In genomic region chr2:172434821-172435607, GRCh38 we compare ENCODE assay signal across 10 cellular contexts. TPM values are rescaled to one million over a fixed set of nuclear protein-coding genes. Genes with fewer than 3 reads are reported as not detected.
A peak's percentile ranks its signal among the peaks of the same experiment; 100 is the strongest.
DNase-seq lines count a peak whose midpoint lies in the region; ATAC-seq lines count a peak whose summit lies in the region.
"Had no signal": no experiment of that assay in that cellular context is flagged by ENCODE, and none has a peak within 500 bp of the region (broad histone marks: within the 10 kb centered on the region; RNA-seq: fewer than 3 reads in every experiment).

No MANE protein-coding gene starts in this region.

- no peak overlapping the region for H3K23ac ChIP-seq in mesenchymal stem cell (ENCODE audit: low read length in 2 of 2)

- no peak overlapping the region for H2BK15ac ChIP-seq in mesenchymal stem cell (ENCODE audit: low read depth, poor library complexity, severe bottlenecking)

- no peak overlapping the region for H2BK120ac ChIP-seq in mesenchymal stem cell (ENCODE audit: low read depth, low read length)

- DNase-seq in NCI-H146 (lab: John Stamatoyannopoulos, UW) (peak; percentile 6), NCI-H146 treated with DMSO at 0.1 percent for 48 hours (lab: John Stamatoyannopoulos, UW; ENCODE audit: unreplicated experiment) (no peak), mesenchymal stem cell (peak; percentile 43)
- peak; percentile 85 for DNase-seq in Jurkat, Clone E6-1 (ENCODE audit: low read depth, low spot score)
- peak; percentile 37 for DNase-seq in activated CD4-positive, alpha-beta T cell treated with anti-CD3 and anti-CD28 coated beads, Interleukin-2, amount 50 U/mL, for 1 hour
- DNase-seq: 8988T, NCI-H1436 treated with DMSO at 0.1 percent for 48 hours had no signal

- WGBS in mesenchymal stem cell: 61% methylated on average over 5 of the region's 5 CpGs

- H2BK12ac ChIP-seq in mesenchymal stem cell (ENCODE audit: low read length in 2 of 2): no peak overlapping the region

- H4K8ac ChIP-seq in mesenchymal stem cell (ENCODE audit: low read length): no peak overlapping the region

- no peak overlapping the region for H2AK5ac ChIP-seq in mesenchymal stem cell (ENCODE audit: low read length, severe bottlenecking)

- H3K14ac ChIP-seq in mesenchymal stem cell (ENCODE audit: low read length in 2 of 2): peak overlapping the region in 1 of 2 experiments; percentile 11

- H3K9me3 ChIP-seq in mesenchymal stem cell (ENCODE audit: control insufficient read depth, low read length): no peaks in the 10 kb centered on the region

- no peak overlapping the region for H3K9ac ChIP-seq in mesenchymal stem cell (ENCODE audit: low read length)

- no peak overlapping the region for H3K18ac ChIP-seq in mesenchymal stem cell (ENCODE audit: low read depth in 1 of 2, low read length in 2 of 2)

- no peak overlapping the region for H3K4me3 ChIP-seq in Jurkat, Clone E6-1 (ENCODE audit: low read length)
- no peak overlapping the region for H3K4me3 ChIP-seq in mesenchymal stem cell (ENCODE audit: insufficient read depth in 1 of 2, low read depth in 1 of 2, low read length in 2 of 2)

- H3K4me1 ChIP-seq in mesenchymal stem cell (ENCODE audit: control insufficient read depth, insufficient read depth, low read depth, low read length): peaks cover 11% of the 10 kb centered on the region

- H2AFZ ChIP-seq in mesenchymal stem cell (ENCODE audit: low read depth, low read length): no peak overlapping the region

- H3K27ac ChIP-seq in mesenchymal stem cell (ENCODE audit: low read length, poor library complexity, severe bottlenecking): no peak overlapping the region

- no peak for ATAC-seq in HG03460 (IDR thresholded peaks at IDR 0.05; ENCODE audit: unreplicated experiment)
- ATAC-seq in HG03342 (IDR thresholded peaks at IDR 0.05; ENCODE audit: unreplicated experiment): no peak
- no peak for ATAC-seq in GM18867 (IDR thresholded peaks at IDR 0.05; ENCODE audit: unreplicated experiment)

- peaks cover 0 to 15% of the 10 kb centered on the region in 2 experiments for H3K27me3 ChIP-seq in mesenchymal stem cell (ENCODE audit: control insufficient read depth in 1 of 2, insufficient read depth in 1 of 2, low read length in 2 of 2)

- H3K4ac ChIP-seq in mesenchymal stem cell (ENCODE audit: low read depth in 1 of 2, low read length in 2 of 2): no peak overlapping the region

- H3K4me2 ChIP-seq in mesenchymal stem cell (ENCODE audit: low read length, poor library complexity, severe bottlenecking): no peak overlapping the region

- no peak overlapping the region for H2BK5ac ChIP-seq in mesenchymal stem cell (ENCODE audit: low read depth, low read length, poor library complexity, severe bottlenecking)

- H3K36me3 ChIP-seq in mesenchymal stem cell (ENCODE audit: control insufficient read depth in 1 of 2, insufficient read depth in 2 of 2, low read depth in 1 of 2, low read length in 2 of 2): no peaks in the 10 kb centered on the region

- peaks cover 42% of the 10 kb centered on the region for H3K79me1 ChIP-seq in mesenchymal stem cell (replicated peaks; ENCODE audit: low read length, poor library complexity, severe bottlenecking)

- no peak overlapping the region for H4K91ac ChIP-seq in mesenchymal stem cell (ENCODE audit: low read length)

RNA-seq across cellular contexts. Expression of gene ITGA6, which starts 7.6 kb away (rescaled TPM):
- 6.8 TPM for polyA plus RNA-seq in Jurkat, Clone E6-1 (2012; ENCODE audit: insufficient read depth, insufficient read length)
- polyA plus RNA-seq in mesenchymal stem cell (2013, experiment 1 of 2): 31.2 TPM
- polyA plus RNA-seq in mesenchymal stem cell (2013, experiment 2 of 2): 32.5 TPM
